27 cellular contexts compared by ENCODE assay signal in genomic region chr1:221723918-221724263, GRCh38. TPM values are rescaled to one million over a fixed set of nuclear protein-coding genes. Genes with fewer than 3 reads are reported as not detected.
DNase-seq lines count a peak whose midpoint lies in the region; ATAC-seq and TF ChIP-seq lines count a peak whose summit lies in the region.
"Had no signal": no experiment of that assay in that cellular context is flagged by ENCODE, and none has a peak within 500 bp of the region (broad histone marks: within the 10 kb centered on the region; RNA-seq: fewer than 3 reads in every experiment).

No MANE protein-coding gene starts in this region.

- in situ Hi-C loops in GM23248 (cut with MboI) (no loop called here), KBM-7 (cut with MboI; ENCODE audit: low pct_unique_long_range_greater_than_20kb, low sequenced_read_pairs) (no loop called here)

- POLR2A ChIA-PET in T-cell (lab: Charles Lee) = interaction anchor here in 1 of 2 donors (1.0 kb wide), 1 partner anchor 12 kb away, joined by 3 read pairs; no protein-coding TSS in a partner anchor

- H3K27me3 Mint-ChIP-seq in T-cell = no peaks in the 10 kb centered on the region
- H3K27me3 Mint-ChIP-seq: activated T-helper 17 cell treated with anti-CD3 and anti-CD28 coated beads, Interleukin-2, amount 50 U/mL, for 72 hours; CD4-positive, alpha-beta memory T cell; stimulated activated naive CD8-positive, alpha-beta T cell treated with anti-CD3 and anti-CD28 coated beads, Interleukin-15, amount 100 ng/mL, for 72 hours had no signal

- H3K9me3 Mint-ChIP-seq in T-cell = peaks cover 0 to 9% (median 6%) of the 10 kb centered on the region in 3 donors
- H3K9me3 Mint-ChIP-seq: activated T-helper 17 cell treated with anti-CD3 and anti-CD28 coated beads, Interleukin-2, amount 50 U/mL, for 72 hours had no signal

- peaks cover 35% of the 10 kb centered on the region for H3K36me3 Mint-ChIP-seq in T-cell

- CTCF ChIA-PET in T-cell (lab: Charles Lee) = no interaction called here

- H2AFZ ChIP-seq in GM23248 (no peak overlapping the region), MM.1S (ENCODE audit: low read length) (no peak overlapping the region)
- H2AFZ ChIP-seq: hepatocyte had no signal

- no peaks in the 10 kb centered on the region for H3K27me3 ChIP-seq in GM23248 (replicated peaks; ENCODE audit: insufficient read depth)
- no peaks in the 10 kb centered on the region for H3K27me3 ChIP-seq in SJSA1 (replicated peaks)
- no peaks in the 10 kb centered on the region for H3K27me3 ChIP-seq in foreskin keratinocyte
- no peaks in the 10 kb centered on the region for H3K27me3 ChIP-seq in MM.1S (replicated peaks; ENCODE audit: insufficient read depth, low read length)
- H3K27me3 ChIP-seq: ascending aorta, hepatocyte, sigmoid colon, tibial nerve had no signal

- no peaks in the 10 kb centered on the region for H3K9me2 ChIP-seq in GM23248 (ENCODE audit: insufficient read depth)
- H3K9me2 ChIP-seq in MM.1S (replicated peaks; ENCODE audit: insufficient read depth, low read length) = no peaks in the 10 kb centered on the region

- peaks cover 52% of the 10 kb centered on the region for H3F3A ChIP-seq in GM23248 (ENCODE audit: insufficient read depth)
- no peaks in the 10 kb centered on the region for H3F3A ChIP-seq in MM.1S (ENCODE audit: insufficient read depth, low read length)

- H3K27ac ChIP-seq in GM23248 (0 out of 2 replicates have a peak overlapping the region, but pooled peaks have one; percentile 7), SJSA1 (peak overlapping the region; percentile 49), foreskin keratinocyte (peak overlapping the region; percentile 44), MM.1S (ENCODE audit: low read length) (no peak overlapping the region)
- H3K27ac ChIP-seq: ascending aorta, hepatocyte, WERI-Rb-1 had no signal

- H3K9me3 ChIP-seq in GM23248 (ENCODE audit: low read depth) (no peaks in the 10 kb centered on the region), SJSA1 (replicated peaks) (peaks cover 3% of the 10 kb centered on the region; the same call in 1 of the 2 replicates), MM.1S (replicated peaks; ENCODE audit: insufficient read depth, low read length) (no peaks in the 10 kb centered on the region)
- H3K9me3 ChIP-seq: ascending aorta, sigmoid colon had no signal

- H4K20me1 ChIP-seq in GM23248 (ENCODE audit: insufficient read depth) (no peaks in the 10 kb centered on the region), MM.1S (ENCODE audit: insufficient read depth, low read length) (no peaks in the 10 kb centered on the region)

- ATAC-seq in foreskin keratinocyte (peak; percentile 70), T-cell (replicated peaks in 1 of 4) (no peak)

- no peaks in the 10 kb centered on the region for H3K36me3 ChIP-seq in GM23248 (ENCODE audit: low read depth)
- 0 out of 2 replicates have a peak, but pooled peaks cover 8% of the 10 kb centered on the region for H3K36me3 ChIP-seq in SJSA1
- H3K36me3 ChIP-seq in MM.1S (replicated peaks; ENCODE audit: insufficient read depth, low read length) = no peaks in the 10 kb centered on the region
- H3K36me3 ChIP-seq: ascending aorta, sigmoid colon, WERI-Rb-1 had no signal

- H3K4me2 ChIP-seq in GM23248 (ENCODE audit: unreplicated experiment) (no peak overlapping the region), MM.1S (ENCODE audit: low read depth, low read length) (no peak overlapping the region)
- H3K4me2 ChIP-seq: hepatocyte had no signal

- no peak overlapping the region for H3K4me3 ChIP-seq in GM23248
- no peak overlapping the region for H3K4me3 ChIP-seq in SJSA1
- H3K4me3 ChIP-seq in MM.1S (ENCODE audit: low read length) = no peak overlapping the region
- H3K4me3 ChIP-seq: ascending aorta, hepatocyte, sigmoid colon, tibial nerve had no signal

- DNase-seq in GM23248 (no peak), SJSA1 (ENCODE audit: low read depth in 1 of 2, low spot score in 2 of 2) (no peak), foreskin keratinocyte (peak in 1 of 2 donors; percentile 47), renal cortical epithelial cell (ENCODE audit: low read depth) (peak; percentile 61), MM.1S (no peak), T-cell (no peak), KBM-7 (no peak)
- no peak for DNase-seq in effector CD4-positive, alpha-beta T cell
- DNase-seq: CD4-positive, alpha-beta memory T cell; central memory CD4-positive, alpha-beta T cell; DMS79; foreskin fibroblast; H7; NCI-H1105 treated with DMSO at 0.1 percent for 48 hours; NCI-H2029 treated with DMSO at 0.1 percent for 48 hours; NCI-H226; NCI-H748 treated with DMSO at 0.1 percent for 48 hours; posterior cingulate gyrus; RPMI8226; sigmoid colon; WERI-Rb-1 had no signal

- H3K4me3 Mint-ChIP-seq in T-cell = no peak overlapping the region
- H3K4me3 Mint-ChIP-seq: CD4-positive, alpha-beta memory T cell; stimulated activated naive CD8-positive, alpha-beta T cell treated with anti-CD3 and anti-CD28 coated beads, Interleukin-15, amount 100 ng/mL, for 72 hours had no signal

- WGBS in GM23248 (ENCODE audit: low coverage in 1 of 2, low lambda C conversion rate in 2 of 2, missing lambda C conversion rate in 2 of 2), 2 experiments = 96 to 98% methylated on average over 3 of the region's 3 CpGs

- H3K79me2 ChIP-seq in GM23248 (ENCODE audit: insufficient read depth) (peaks cover 94% of the 10 kb centered on the region), MM.1S (ENCODE audit: low read length) (no peaks in the 10 kb centered on the region)

- TF ChIP-seq CTCF in foreskin keratinocyte (conservative IDR thresholded peaks at IDR 0.05) (no peak), MM.1S (IDR thresholded peaks at IDR 0.05; ENCODE audit: low read length) (no peak)

- no peak overlapping the region for H3K27ac Mint-ChIP-seq in T-cell
- H3K27ac Mint-ChIP-seq: activated naive CD4-positive, alpha-beta T cell treated with anti-CD3 and anti-CD28 coated beads, Interleukin-2, amount 50 U/mL, for 72 hours; CD4-positive, alpha-beta memory T cell; stimulated activated naive CD8-positive, alpha-beta T cell treated with anti-CD3 and anti-CD28 coated beads, Interleukin-15, amount 100 ng/mL, for 72 hours had no signal

- peaks cover 67% of the 10 kb centered on the region for H3K4me1 ChIP-seq in GM23248 (ENCODE audit: insufficient read depth)
- H3K4me1 ChIP-seq in SJSA1 (replicated peaks) = peaks cover 80% of the 10 kb centered on the region
- peaks cover 32% of the 10 kb centered on the region for H3K4me1 ChIP-seq in foreskin keratinocyte
- no peaks in the 10 kb centered on the region for H3K4me1 ChIP-seq in MM.1S (ENCODE audit: low read length)

- H3K9ac ChIP-seq in GM23248 (no peak overlapping the region), MM.1S (ENCODE audit: low read length) (no peak overlapping the region)

- peaks cover 42 to 60% (median 55%) of the 10 kb centered on the region in 3 donors for H3K4me1 Mint-ChIP-seq in T-cell

RNA-seq across cellular contexts. Expression of gene DUSP10, which starts 18.0 kb away (rescaled TPM):
- total RNA-seq in GM23248 (2014; rRNA removed; shearing (Covaris generic)) = 10.5 and 19.3 TPM in 2 replicates
- polyA plus RNA-seq in GM23248 (2016; fragmentation: Nextera tagmentation; extraction: Ambion mirVana) (16.2 and 16.4 TPM in 2 replicates), foreskin keratinocyte (7.1 and 7.3 TPM in 2 replicates)
- total RNA-seq in SJSA1 (2014; rRNA removed; shearing (Covaris generic)) = 12.4 and 15.8 TPM in 2 replicates
- total RNA-seq in foreskin keratinocyte (12.8 and 18.3 TPM in 2 replicates), renal cortical epithelial cell (14.1 and 108 TPM in 2 replicates), T-cell (10 to 100 TPM in 2 of 5 donors, 1 to 10 TPM in 3; 5.2 to 64.2 (median 6.0) TPM)
